In genomic region chr17:66580601-66581385, GRCh38 we compare ENCODE assay signal across 9 cellular contexts.
A peak's percentile ranks its signal among the peaks of the same experiment; 100 is the strongest.
DNase-seq lines count a peak whose midpoint lies in the region; ATAC-seq, FAIRE-seq and TF ChIP-seq lines count a peak whose summit lies in the region.
"Had no signal": no experiment of that assay in that cellular context is flagged by ENCODE, and none has a peak within 500 bp of the region (broad histone marks: within the 10 kb centered on the region; RNA-seq: fewer than 3 reads in every experiment).

No MANE protein-coding gene starts in this region.

- no peak overlapping the region for H3K27ac ChIP-seq in A673 (ENCODE audit: low read depth, low read length, poor library complexity, severe bottlenecking)

- H3K4me3 ChIP-seq in A673 (ENCODE audit: low read depth, low read length, poor library complexity, severe bottlenecking): no peak overlapping the region

- no peaks in the 10 kb centered on the region for H3K27me3 ChIP-seq in A673 (replicated peaks; ENCODE audit: insufficient read depth, low read depth, low read length, poor library complexity)

- peak; percentile 97 for FAIRE-seq in endometrium (lab: Jason Lieb, UNC)

- peak; percentile 81 for DNase-seq in COLO829 (ENCODE audit: low spot score)
- peak; percentile 22 for DNase-seq in NCI-H1105 (lab: John Stamatoyannopoulos, UW)
- DNase-seq in mucosa of gallbladder (ENCODE audit: low spot score): peak; percentile 27
- DNase-seq in A673 (ENCODE audit: low spot score): no peak
- no peak for DNase-seq in T1000 (lab: John Stamatoyannopoulos, UW)
- DNase-seq: stimulated activated naive CD4-positive, alpha-beta T cell treated with Interleukin-2 at 50 U/mL for 16 hours had no signal

- CTCF ChIA-PET in A673 (lab: Charles Lee): no interaction called here

- H3K36me3 ChIP-seq in A673 (ENCODE audit: insufficient read depth, low read length, poor library complexity, severe bottlenecking): no peaks in the 10 kb centered on the region

- TF ChIP-seq CTCF in A673 (conservative IDR thresholded peaks at IDR 0.05; ENCODE audit: low read depth, low read length): no peak

- intact Hi-C loops in A673 (cut with micrococcal nuclease; ENCODE audit: unreplicated experiment): no loop called here

- no peaks in the 10 kb centered on the region for H3K9me3 ChIP-seq in A673 (ENCODE audit: low read depth, low read length, poor library complexity, severe bottlenecking)

- POLR2A ChIA-PET in A673 (lab: Charles Lee; ENCODE audit: low non-redundant PET): interaction anchor here (0.8 kb wide), 1 partner anchor 370 kb away, joined by 4 read pairs; no protein-coding TSS in a partner anchor

- peaks cover 19% of the 10 kb centered on the region for H3K4me1 ChIP-seq in A673 (ENCODE audit: insufficient read depth, low read length, poor library complexity, severe bottlenecking)

- no TSS peak for BruUV-seq in A673 (replicated peaks; lab: Mats Ljungman, UMichigan)

- no peak for ATAC-seq in HG02870 (IDR thresholded peaks at IDR 0.05; ENCODE audit: unreplicated experiment)
- no peak for ATAC-seq in HG03097 (IDR thresholded peaks at IDR 0.05; ENCODE audit: low FRiP score, unreplicated experiment)

Comparison
In these comparisons a context has a peak if more than half of its experiments do, and no peak if none do; other contexts are left out.
1. DNase-seq: peak in COLO829 (single experiment), NCI-H1105 (single experiment) and mucosa of gallbladder (single experiment); none in A673 (single experiment) and T1000 (single experiment).